ENCODE assay signal across 12 cellular contexts in the genomic region with DNA sequence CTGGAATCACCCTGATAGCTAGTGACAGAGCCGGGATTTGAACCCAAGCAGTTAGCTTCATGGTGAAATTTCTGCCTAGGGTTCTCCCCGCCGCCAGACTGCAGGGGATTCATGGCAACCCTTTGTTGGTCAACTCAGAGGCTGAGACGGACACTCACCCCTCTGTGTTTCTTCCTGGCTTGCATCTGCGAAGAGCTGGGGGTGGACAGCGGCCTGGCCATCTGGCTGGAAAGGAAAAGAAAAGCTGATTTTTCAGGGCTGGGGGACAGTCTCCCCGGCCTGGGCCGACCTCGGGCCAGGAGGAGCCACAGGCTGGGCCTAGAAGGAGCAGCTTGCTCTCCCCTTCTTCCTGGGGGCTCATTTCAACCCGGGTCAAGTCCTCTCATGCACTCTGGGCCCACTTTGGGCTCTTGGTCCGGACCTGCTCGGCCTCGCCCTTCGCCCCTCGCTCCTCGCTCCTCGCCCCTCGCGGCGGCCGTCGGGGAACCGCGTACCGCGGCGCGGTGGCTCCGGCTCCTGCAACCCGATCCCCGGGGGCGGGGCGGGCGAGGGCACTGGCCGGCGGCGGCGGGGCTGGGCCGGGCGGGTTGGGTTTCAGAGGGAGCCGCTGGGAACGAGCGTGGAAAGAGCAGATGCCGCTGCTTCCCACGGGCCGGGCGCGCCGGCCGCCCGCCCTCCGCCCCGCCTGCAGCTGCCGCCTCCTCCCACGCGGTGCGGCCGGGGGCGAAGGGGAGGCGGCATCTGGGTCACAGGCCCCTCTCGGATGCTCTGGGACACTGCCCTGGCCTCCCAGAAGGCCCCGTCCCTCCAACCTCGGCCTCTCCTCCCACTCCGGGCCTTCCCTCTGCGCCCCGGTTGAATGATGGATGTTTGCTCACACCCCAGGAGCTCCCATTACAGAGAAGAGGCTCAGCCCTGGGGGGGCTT. TPM values are rescaled to one million over a fixed set of nuclear protein-coding genes. Genes with fewer than 3 reads are reported as not detected.
DNase-seq lines count a peak whose midpoint lies in the region; ATAC-seq and TF ChIP-seq lines count a peak whose summit lies in the region.
"Had no signal": no experiment of that assay in that cellular context is flagged by ENCODE, and none has a peak within 500 bp of the region (broad histone marks: within the 10 kb centered on the region; RNA-seq: fewer than 3 reads in every experiment).

No MANE protein-coding gene starts in this region.

- peaks cover 85% of the 10 kb centered on the region for H3K27me3 ChIP-seq in foreskin keratinocyte
- H3K27me3 ChIP-seq in neural progenitor cell, result peaks cover 73% of the 10 kb centered on the region
- no peaks in the 10 kb centered on the region for H3K27me3 ChIP-seq in Caco-2 (replicated peaks; ENCODE audit: control insufficient read depth, insufficient read depth, low read length)
- H3K27me3 ChIP-seq: Peyer's patch had no signal

- H3K4me1 ChIP-seq in foreskin keratinocyte, result no peaks in the 10 kb centered on the region
- peaks cover 6% of the 10 kb centered on the region for H3K4me1 ChIP-seq in neural progenitor cell
- H3K4me1 ChIP-seq in Caco-2, result no peaks in the 10 kb centered on the region

- H3K36me3 ChIP-seq in neural progenitor cell, result no peaks in the 10 kb centered on the region
- H3K36me3 ChIP-seq in Caco-2 (ENCODE audit: control insufficient read depth, insufficient read depth, low read length), result no peaks in the 10 kb centered on the region
- H3K36me3 ChIP-seq: Peyer's patch had no signal

- H3K27ac ChIP-seq in foreskin keratinocyte, result no peak overlapping the region
- H3K27ac ChIP-seq in neural progenitor cell, result no peak overlapping the region

- TF ChIP-seq CTCF in AG10803 (conservative IDR thresholded peaks at IDR 0.05; ENCODE audit: low read length) (no peak), foreskin keratinocyte (conservative IDR thresholded peaks at IDR 0.05) (no peak), neural progenitor cell (IDR thresholded peaks at IDR 0.05) (no peak), Caco-2 (IDR thresholded peaks at IDR 0.05; ENCODE audit: insufficient read depth in 1 of 2, low read depth in 1 of 2, low read length in 1 of 2, severe bottlenecking in 1 of 2, unreplicated experiment in 1 of 2) (no peak)

- H3K4me3 Mint-ChIP-seq in neural progenitor cell (peak overlapping the region; percentile 52), Caco-2 (ENCODE audit: unreplicated experiment) (no peak overlapping the region)
- H3K4me3 Mint-ChIP-seq: activated naive CD4-positive, alpha-beta T cell treated with anti-CD3 and anti-CD28 coated beads, Interleukin-2, amount 10 ng/mL, durations not matched to agents 7 days and 5 days; naive thymus-derived CD8-positive, alpha-beta T cell had no signal

- BruUV-seq in Caco-2 (replicated peaks; lab: Mats Ljungman, UMichigan), result no TSS peak

- H3K27ac Mint-ChIP-seq in neural progenitor cell, result peak overlapping the region; percentile 46
- no peak overlapping the region for H3K27ac Mint-ChIP-seq in Caco-2 (ENCODE audit: unreplicated experiment)
- H3K27ac Mint-ChIP-seq: activated naive CD4-positive, alpha-beta T cell treated with anti-CD3 and anti-CD28 coated beads, Interleukin-2, amount 10 ng/mL, durations not matched to agents 7 days and 5 days; naive thymus-derived CD8-positive, alpha-beta T cell had no signal

- H3K9me3 Mint-ChIP-seq in neural progenitor cell, result peaks cover 2% of the 10 kb centered on the region
- no peaks in the 10 kb centered on the region for H3K9me3 Mint-ChIP-seq in Caco-2 (ENCODE audit: unreplicated experiment)
- H3K9me3 Mint-ChIP-seq: activated naive CD4-positive, alpha-beta T cell treated with anti-CD3 and anti-CD28 coated beads, Interleukin-2, amount 10 ng/mL, durations not matched to agents 7 days and 5 days; naive thymus-derived CD8-positive, alpha-beta T cell had no signal

- H3F3A ChIP-seq in neural progenitor cell (ENCODE audit: low read depth), result peaks cover 14% of the 10 kb centered on the region

- no peak overlapping the region for H3K9ac ChIP-seq in neural progenitor cell

- no peaks in the 10 kb centered on the region for H3K79me2 ChIP-seq in neural progenitor cell (ENCODE audit: low read depth)

- POLR2A ChIA-PET in Caco-2 (lab: Charles Lee), result no interaction called here

- H3K4me1 Mint-ChIP-seq in neural progenitor cell (peaks cover 44% of the 10 kb centered on the region), Caco-2 (ENCODE audit: low read depth, unreplicated experiment) (no peaks in the 10 kb centered on the region)
- H3K4me1 Mint-ChIP-seq: activated naive CD4-positive, alpha-beta T cell treated with anti-CD3 and anti-CD28 coated beads, Interleukin-2, amount 10 ng/mL, durations not matched to agents 7 days and 5 days; naive thymus-derived CD8-positive, alpha-beta T cell had no signal

- peak; percentile 45 for DNase-seq in AG10803 (ENCODE audit: low read depth)
- DNase-seq in NCI-H69 (lab: John Stamatoyannopoulos, UW), result peak; percentile 48
- no peak for DNase-seq in foreskin keratinocyte
- DNase-seq in neural progenitor cell (ENCODE audit: low spot score), result peak; percentile 90
- no peak for DNase-seq in Caco-2
- DNase-seq in activated T-cell treated with anti-CD3 and anti-CD28 coated beads, Interleukin-2, amount 50 U/mL, for 1 hour, result no peak
- DNase-seq: activated naive CD4-positive, alpha-beta T cell treated with anti-CD3 and anti-CD28 coated beads, Interleukin-2, amount 10 ng/mL, durations not matched to agents 7 days and 5 days; naive thymus-derived CD8-positive, alpha-beta T cell had no signal

- H3K9me3 ChIP-seq in neural progenitor cell (ENCODE audit: low read depth), result no peaks in the 10 kb centered on the region
- no peaks in the 10 kb centered on the region for H3K9me3 ChIP-seq in Caco-2
- H3K9me3 ChIP-seq: Peyer's patch had no signal

- H3K27me3 Mint-ChIP-seq in neural progenitor cell (ENCODE audit: insufficient read depth, low read depth) (peaks cover 32% of the 10 kb centered on the region), Caco-2 (ENCODE audit: insufficient read depth, unreplicated experiment) (no peaks in the 10 kb centered on the region)

- intact Hi-C loops in Caco-2 (cut with micrococcal nuclease; ENCODE audit: unreplicated experiment), result no loop called here

- H3K36me3 Mint-ChIP-seq in neural progenitor cell, result no peaks in the 10 kb centered on the region
- H3K36me3 Mint-ChIP-seq in Caco-2 (ENCODE audit: insufficient read depth, unreplicated experiment), result no peaks in the 10 kb centered on the region
- H3K36me3 Mint-ChIP-seq: activated naive CD4-positive, alpha-beta T cell treated with anti-CD3 and anti-CD28 coated beads, Interleukin-2, amount 10 ng/mL, durations not matched to agents 7 days and 5 days had no signal

- H3K4me3 ChIP-seq in AG10803 (ENCODE audit: low read length) (no peak overlapping the region), neural progenitor cell (peak overlapping the region; percentile 28), Caco-2 (ENCODE audit: low read depth, low read length) (no peak overlapping the region)

- peaks cover 10% of the 10 kb centered on the region for H4K20me1 ChIP-seq in neural progenitor cell (ENCODE audit: low read depth)

- CTCF ChIA-PET in Caco-2 (lab: Charles Lee), result interaction anchor here (0.9 kb wide), 1 partner anchor 26 kb away, joined by 3 read pairs; no protein-coding TSS in a partner anchor

- peak; percentile 42 for ATAC-seq in foreskin keratinocyte
- no peak for ATAC-seq in HG03354 (IDR thresholded peaks at IDR 0.05; ENCODE audit: poor library complexity, severe bottlenecking, unreplicated experiment)
- no peak for ATAC-seq in HG02870 (IDR thresholded peaks at IDR 0.05; ENCODE audit: unreplicated experiment)
- ATAC-seq: naive thymus-derived CD8-positive, alpha-beta T cell had no signal

- H3K4me2 ChIP-seq in neural progenitor cell, result peak overlapping the region; percentile 73

- H2AFZ ChIP-seq in neural progenitor cell (replicated peaks), result peak overlapping the region; percentile 54

RNA-seq across cellular contexts. Expression of a gene that starts 6.7 kb away (rescaled TPM):
- 0.03 TPM in 1 of 2 replicates, not detected in the other for total RNA-seq in foreskin keratinocyte
- 0.06 TPM in 1 of 2 replicates, not detected in the other for polyA plus RNA-seq in foreskin keratinocyte
- 2.3 and 4.0 TPM in 2 replicates for total RNA-seq in neural progenitor cell (ENCODE audit: low replicate concordance)
- 3.0 and 3.4 TPM in 2 replicates for total RNA-seq in Caco-2 (2022)

RNA-seq across cellular contexts. Expression of a gene that starts 39.2 kb away (rescaled TPM):
- not detected in 2 replicates for total RNA-seq in foreskin keratinocyte
- not detected in 2 replicates for polyA plus RNA-seq in foreskin keratinocyte
- not detected in 2 replicates for total RNA-seq in neural progenitor cell (ENCODE audit: low replicate concordance)
- not detected in 2 replicates for total RNA-seq in Caco-2 (2022)
- total RNA-seq: Peyer's patch had no signal
- polyA plus RNA-seq: naive thymus-derived CD8-positive, alpha-beta T cell; thymus had no signal

RNA-seq across cellular contexts. Expression of a gene that starts 56.2 kb away (rescaled TPM):
- 201 and 204 TPM in 2 replicates for total RNA-seq in foreskin keratinocyte
- polyA plus RNA-seq in foreskin keratinocyte, result 126 and 137 TPM in 2 replicates
- 123 and 243 TPM in 2 replicates for total RNA-seq in neural progenitor cell (ENCODE audit: low replicate concordance)
- 242 and 245 TPM in 2 replicates for total RNA-seq in Caco-2 (2022)

RNA-seq across cellular contexts. Expression of a gene that starts 58.5 kb away (rescaled TPM):
- not detected in 2 replicates for total RNA-seq in foreskin keratinocyte
- polyA plus RNA-seq in foreskin keratinocyte, result not detected in 2 replicates
- 0.13 and 0.19 TPM in 2 replicates for total RNA-seq in neural progenitor cell (ENCODE audit: low replicate concordance)
- total RNA-seq in Caco-2 (2022), result 0.07 and 0.14 TPM in 2 replicates

Comparison
In these comparisons a context has a peak if more than half of its experiments do, and no peak if none do; other contexts are left out.
1. DNase-seq: peak in AG10803 (single experiment), NCI-H69 (single experiment) and neural progenitor cell (single experiment); none in foreskin keratinocyte (0 of 2), Caco-2 (0 of 2) and activated T-cell treated with anti-CD3 and anti-CD28 coated beads, Interleukin-2, amount 50 U/mL, for 1 hour (single experiment).